In genomic region chr2:146037334-146037870, GRCh38 we compare ENCODE assay signal across 25 cellular contexts.
"Had no signal": no experiment of that assay in that cellular context is flagged by ENCODE, and none has a peak within 500 bp of the region (broad histone marks: within the 10 kb centered on the region; RNA-seq: fewer than 3 reads in every experiment).

No MANE protein-coding gene starts in this region.

- H3K36me3 ChIP-seq: breast epithelium, gastrocnemius medialis, left lung, tibial artery, uterus had no signal

- FAIRE-seq: endometrium, keratinocyte had no signal

- H3K4me1 Mint-ChIP-seq: activated B cell treated with CpG ODN at 0.5 μM for 24 hours; activated CD4-positive, alpha-beta memory T cell treated with anti-CD3 and anti-CD28 coated beads, Interleukin-2, amount 10 ng/mL, durations not matched to agents 7 days and 5 days; activated CD8-positive, alpha-beta memory T cell treated with anti-CD3 and anti-CD28 coated beads, Interleukin-2, amount 10 ng/mL, durations not matched to agents 7 days and 5 days; activated naive CD8-positive, alpha-beta T cell treated with anti-CD3 and anti-CD28 coated beads for 36 hours; nephron had no signal

- H3K27me3 Mint-ChIP-seq: activated B cell treated with CpG ODN at 0.5 μM for 24 hours; activated CD4-positive, alpha-beta memory T cell treated with anti-CD3 and anti-CD28 coated beads, Interleukin-2, amount 10 ng/mL, durations not matched to agents 7 days and 5 days; activated CD8-positive, alpha-beta memory T cell treated with anti-CD3 and anti-CD28 coated beads, Interleukin-2, amount 10 ng/mL, durations not matched to agents 7 days and 5 days; activated naive CD8-positive, alpha-beta T cell treated with anti-CD3 and anti-CD28 coated beads for 36 hours had no signal

- H3K4me3 Mint-ChIP-seq: activated B cell treated with CpG ODN at 0.5 μM for 24 hours; activated CD4-positive, alpha-beta memory T cell treated with anti-CD3 and anti-CD28 coated beads, Interleukin-2, amount 10 ng/mL, durations not matched to agents 7 days and 5 days; activated CD8-positive, alpha-beta memory T cell treated with anti-CD3 and anti-CD28 coated beads, Interleukin-2, amount 10 ng/mL, durations not matched to agents 7 days and 5 days; activated naive CD8-positive, alpha-beta T cell treated with anti-CD3 and anti-CD28 coated beads for 36 hours; nephron had no signal

- H3K36me3 Mint-ChIP-seq: activated CD8-positive, alpha-beta memory T cell treated with anti-CD3 and anti-CD28 coated beads, Interleukin-2, amount 10 ng/mL, durations not matched to agents 7 days and 5 days; activated naive CD8-positive, alpha-beta T cell treated with anti-CD3 and anti-CD28 coated beads for 36 hours had no signal

- ATAC-seq: activated CD8-positive, alpha-beta memory T cell treated with anti-CD3 and anti-CD28 coated beads, Interleukin-2, amount 10 ng/mL, durations not matched to agents 7 days and 5 days; gastrocnemius medialis; left lung; stimulated activated naive CD8-positive, alpha-beta T cell treated with anti-CD3 and anti-CD28 coated beads, Interleukin-15, Interleukin-2, amounts not matched to agents 100 U/mL and 50 U/mL, for 24 hours had no signal

- H3K9me3 ChIP-seq: breast epithelium, gastrocnemius medialis, left lung, tibial artery, uterus had no signal

- H3K27me3 ChIP-seq: breast epithelium, gastrocnemius medialis, left lung, tibial artery, uterus had no signal

- H3K4me3 ChIP-seq: breast epithelium, gastrocnemius medialis, left lung, tibial artery, uterus had no signal

- H3K9me3 Mint-ChIP-seq: activated B cell treated with CpG ODN at 0.5 μM for 24 hours, nephron had no signal

- DNase-seq: activated B cell treated with CpG ODN at 0.5 μM for 24 hours; activated CD4-positive, alpha-beta memory T cell treated with anti-CD3 and anti-CD28 coated beads, Interleukin-2, amount 10 ng/mL, durations not matched to agents 7 days and 5 days; activated CD4-positive, alpha-beta T cell treated with anti-CD3 and anti-CD28 coated beads for 4 hours; activated CD8-positive, alpha-beta memory T cell treated with anti-CD3 and anti-CD28 coated beads, Interleukin-2, amount 10 ng/mL, durations not matched to agents 7 days and 5 days; activated naive CD4-positive, alpha-beta T cell; activated naive CD8-positive, alpha-beta T cell treated with anti-CD3 and anti-CD28 coated beads for 36 hours; amygdala; cerebellar nuclear complex; cortex of kidney; erythroblast; gastrocnemius medialis; head of caudate nucleus; left lung; midbrain; occipital lobe; posterior cingulate gyrus; retina; stimulated activated naive CD8-positive, alpha-beta T cell treated with anti-CD3 and anti-CD28 coated beads, Interleukin-15, Interleukin-2, amounts not matched to agents 100 U/mL and 50 U/mL, for 24 hours; substantia nigra; tibial artery; uterus had no signal

- H3K27ac Mint-ChIP-seq: activated B cell treated with CpG ODN at 0.5 μM for 24 hours; activated CD4-positive, alpha-beta memory T cell treated with anti-CD3 and anti-CD28 coated beads, Interleukin-2, amount 10 ng/mL, durations not matched to agents 7 days and 5 days; activated CD8-positive, alpha-beta memory T cell treated with anti-CD3 and anti-CD28 coated beads, Interleukin-2, amount 10 ng/mL, durations not matched to agents 7 days and 5 days; activated naive CD8-positive, alpha-beta T cell treated with anti-CD3 and anti-CD28 coated beads for 36 hours; nephron had no signal

- H3K4me1 ChIP-seq: breast epithelium, gastrocnemius medialis, left lung, tibial artery, uterus had no signal

- H3K27ac ChIP-seq: breast epithelium, gastrocnemius medialis, left lung, tibial artery, uterus had no signal
